ENCODE assay signal across 9 cellular contexts in the genomic region with DNA sequence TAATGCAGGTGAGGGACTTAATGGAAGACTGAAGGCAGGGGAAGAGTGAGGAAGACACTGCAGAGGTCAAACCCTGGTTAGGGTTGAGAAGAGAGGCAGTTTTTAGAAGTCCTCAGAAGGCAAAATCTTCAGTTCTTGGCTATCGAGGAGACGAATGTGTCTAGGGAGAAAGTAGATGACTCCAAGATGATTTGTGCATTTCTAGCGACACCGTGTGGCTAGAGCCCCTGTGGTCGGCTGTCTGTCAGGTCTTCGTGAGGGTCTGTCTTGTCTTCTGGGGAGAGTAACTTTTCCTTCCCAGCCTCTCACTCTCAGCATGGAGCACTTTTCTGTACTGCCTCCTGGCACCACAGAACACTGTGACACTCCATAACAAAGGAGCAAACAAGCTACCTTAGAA.
DNase-seq lines count a peak whose midpoint lies in the region; FAIRE-seq and TF ChIP-seq lines count a peak whose summit lies in the region.
"Had no signal": no experiment of that assay in that cellular context is flagged by ENCODE, and none has a peak within 500 bp of the region (broad histone marks: within the 10 kb centered on the region; RNA-seq: fewer than 3 reads in every experiment).

No MANE protein-coding gene starts in this region.

- DNase-seq in AG04450 (ENCODE audit: low read depth, low spot score) (no peak), NCI-H146 (lab: John Stamatoyannopoulos, UW) (peak; percentile 67), bronchial epithelial cell (ENCODE audit: low read depth) (peak; percentile 25), nephron progenitor cell (peak; percentile 30), T1000 (lab: John Stamatoyannopoulos, UW) (no peak), NCI-H1694 treated with DMSO at 0.1 percent for 48 hours (lab: John Stamatoyannopoulos, UW) (no peak), NCI-H2107 treated with DMSO at 0.1 percent for 48 hours (lab: John Stamatoyannopoulos, UW; ENCODE audit: unreplicated experiment) (no peak)

- no peaks in the 10 kb centered on the region for H3K36me3 ChIP-seq in bronchial epithelial cell (ENCODE audit: control insufficient read depth, insufficient read depth, low read length)

- H3K27me3 ChIP-seq in AG04450 (ENCODE audit: control insufficient read depth, insufficient read depth, low read length) (no peaks in the 10 kb centered on the region), bronchial epithelial cell (ENCODE audit: control insufficient read depth, insufficient read depth, low read length) (no peaks in the 10 kb centered on the region)

- peak; percentile 55 for FAIRE-seq in bronchial epithelial cell (lab: Jason Lieb, UNC)

- H3K4me3 Mint-ChIP-seq in nephron progenitor cell, result no peak overlapping the region
- H3K4me3 Mint-ChIP-seq: activated naive CD8-positive, alpha-beta T cell had no signal

- H3K27ac Mint-ChIP-seq in nephron progenitor cell, result no peak overlapping the region
- H3K27ac Mint-ChIP-seq: activated naive CD8-positive, alpha-beta T cell had no signal

- no peaks in the 10 kb centered on the region for H3K9me3 ChIP-seq in AG04450 (ENCODE audit: control insufficient read depth, insufficient read depth, low read length)

- H3K4me1 Mint-ChIP-seq in nephron progenitor cell, result no peaks in the 10 kb centered on the region

- no peak overlapping the region for H3K27ac ChIP-seq in AG04450 (ENCODE audit: low read depth, low read length)

- H3K36me3 Mint-ChIP-seq in nephron progenitor cell (ENCODE audit: low read depth), result no peaks in the 10 kb centered on the region
- H3K36me3 Mint-ChIP-seq: activated naive CD8-positive, alpha-beta T cell had no signal

- H3K27me3 Mint-ChIP-seq in nephron progenitor cell (ENCODE audit: low read depth, poor library complexity), result no peaks in the 10 kb centered on the region

- POLR2A ChIA-PET in AG04450 (lab: Yijun Ruan, JAX), result no interaction called here

- CTCF ChIA-PET in AG04450 (lab: Charles Lee), result interaction anchor here (0.9 kb wide), 1 partner anchor 271 kb away, joined by 3 read pairs; no protein-coding TSS in a partner anchor

- no peaks in the 10 kb centered on the region for H3K9me3 Mint-ChIP-seq in nephron progenitor cell

- TF ChIP-seq CTCF in AG04450 (IDR thresholded peaks at IDR 0.05; ENCODE audit: low read depth, low read length) (peak; percentile 20; the same call in 1 of the 2 replicates), GM12872 (IDR thresholded peaks at IDR 0.05; ENCODE audit: insufficient read depth, low read depth, low read length) (0 out of 3 replicates have a peak, but pooled peaks have one; percentile 32), bronchial epithelial cell (IDR thresholded peaks at IDR 0.05; ENCODE audit: insufficient read depth, low read length, severe bottlenecking) (peak; percentile 48), nephron progenitor cell (IDR thresholded peaks at IDR 0.05) (peak; percentile 16)

- H3K4me3 ChIP-seq in AG04450 (ENCODE audit: low read depth, low read length), result no peak overlapping the region
- H3K4me3 ChIP-seq in bronchial epithelial cell (ENCODE audit: low read depth, low read length), result no peak overlapping the region

Comparison
In these comparisons a context has a peak if more than half of its experiments do, and no peak if none do; other contexts are left out.
1. DNase-seq: peak in NCI-H146 (single experiment), bronchial epithelial cell (single experiment) and nephron progenitor cell (single experiment); none in AG04450 (single experiment), T1000 (single experiment), NCI-H1694 treated with DMSO at 0.1 percent for 48 hours (single experiment) and NCI-H2107 treated with DMSO at 0.1 percent for 48 hours (single experiment).
2. Peak in every context shown above with its lines, with median percentiles within 50 percentile points of each other: CTCF ChIP-seq.